ENCODE assay signal across 25 cellular contexts in genomic region chr7:148834605-148835004, GRCh38.
"Had no signal": no experiment of that assay in that cellular context is flagged by ENCODE, and none has a peak within 500 bp of the region (broad histone marks: within the 10 kb centered on the region; RNA-seq: fewer than 3 reads in every experiment).

No MANE protein-coding gene starts in this region.

- H3K27ac ChIP-seq: neural progenitor cell, ovary, parathyroid adenoma, psoas muscle, right lobe of liver, sigmoid colon, stomach, thoracic aorta, thyroid gland, tibial nerve, upper lobe of left lung, vagina had no signal

- H3K79me2 ChIP-seq: parathyroid adenoma had no signal

- ATAC-seq: psoas muscle; right cardiac atrium; right lobe of liver; stimulated activated effector memory CD8-positive, alpha-beta T cell treated with anti-CD3 and anti-CD28 coated beads, Interleukin-12 subunit alpha, Interleukin-12 subunit beta, amount 100 ng/mL, for 72 hours; stimulated activated naive B cell treated with anti-CD40 and anti-IgM and Interleukin-4, amounts not matched to agents 10 μg/mL and 1 μg/mL and 100 μg/mL, for 72 hours had no signal

- H3K36me3 ChIP-seq: ovary, right lobe of liver, sigmoid colon, stomach, thoracic aorta, thyroid gland, tibial nerve, upper lobe of left lung, vagina had no signal

- H3K27me3 ChIP-seq: neural progenitor cell, ovary, right lobe of liver, sigmoid colon, stomach, thyroid gland, tibial nerve, upper lobe of left lung, vagina had no signal

- H2AFZ ChIP-seq: neural progenitor cell, parathyroid adenoma had no signal

- DNase-seq: occipital lobe; ovary; posterior cingulate gyrus; psoas muscle; right cardiac atrium; right lobe of liver; sigmoid colon; small intestine; stimulated activated CD4-positive, alpha-beta T cell treated with anti-CD3 and anti-CD28 coated beads, Interleukin-15, amount 100 ng/mL, for 24 hours; stimulated activated CD4-positive, alpha-beta T cell treated with anti-CD3 and anti-CD28 coated beads, Interleukin-2, amount 100 ng/mL, for 24 hours; stimulated activated CD4-positive, alpha-beta T cell treated with anti-CD3 and anti-CD28 coated beads, Interleukin-2, amount 100 ng/mL, for 48 hours; stimulated activated CD4-positive, alpha-beta T cell treated with anti-CD3 and anti-CD28 coated beads, Interleukin-4, amount 100 ng/mL, for 24 hours; stimulated activated naive B cell treated with anti-CD40 and anti-IgM and Interleukin-4, amounts not matched to agents 10 μg/mL and 1 μg/mL and 100 μg/mL, for 72 hours; stimulated activated naive CD4-positive, alpha-beta T cell treated with Interleukin-2 at 50 U/mL for 16 hours; stomach; thyroid gland; trophoblast cell; upper lobe of left lung had no signal

- H3K9me3 ChIP-seq: ovary, psoas muscle, right lobe of liver, sigmoid colon, stomach, thoracic aorta, thyroid gland, tibial nerve, upper lobe of left lung, vagina had no signal

- H3K4me3 ChIP-seq: neural progenitor cell, ovary, psoas muscle, right lobe of liver, sigmoid colon, stomach, thoracic aorta, thyroid gland, tibial nerve, upper lobe of left lung, vagina had no signal

- H3K4me1 ChIP-seq: neural progenitor cell, parathyroid adenoma, psoas muscle, right lobe of liver, sigmoid colon, thyroid gland, tibial nerve, upper lobe of left lung, vagina had no signal

- FAIRE-seq: small intestine, urothelium cell line had no signal

- H3K4me2 ChIP-seq: neural progenitor cell had no signal

- H3K9ac ChIP-seq: neural progenitor cell, parathyroid adenoma had no signal
